8 cellular contexts compared by ENCODE assay signal in the genomic region with DNA sequence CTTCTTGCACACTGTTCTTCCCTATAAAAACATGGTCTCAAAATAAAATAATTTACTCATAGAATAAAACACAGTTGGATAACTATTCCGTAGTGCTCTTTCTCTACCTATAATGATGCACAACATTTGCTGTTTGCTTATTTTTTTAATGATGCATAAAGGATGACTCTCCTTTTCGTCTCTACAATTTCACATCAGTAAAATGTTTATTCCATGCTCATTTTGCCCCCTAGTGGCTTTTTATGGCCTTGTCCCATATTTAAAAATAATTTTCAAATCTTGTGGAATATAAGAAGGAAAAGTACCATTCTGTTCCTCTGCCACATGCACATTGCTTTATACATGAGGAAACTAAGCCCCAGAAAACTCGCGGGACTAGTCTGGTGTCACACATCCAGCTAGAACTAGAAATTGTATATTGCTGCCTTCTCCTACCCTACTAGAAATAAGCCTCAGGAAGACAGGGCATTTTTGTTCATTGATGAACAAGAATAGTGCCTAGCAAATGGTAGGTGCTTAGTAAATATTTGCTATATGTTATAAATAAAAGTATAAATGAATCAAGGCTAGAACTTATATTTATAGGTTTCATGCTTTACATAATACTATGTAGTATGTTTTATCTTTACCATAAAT. TPM values are rescaled to one million over a fixed set of nuclear protein-coding genes. Genes with fewer than 3 reads are reported as not detected.
DNase-seq lines count a peak whose midpoint lies in the region; ATAC-seq and TF ChIP-seq lines count a peak whose summit lies in the region.

No MANE protein-coding gene starts in this region.

- H3K9me3 Mint-ChIP-seq in CD4-positive, alpha-beta memory T cell, result no peaks in the 10 kb centered on the region

- no peaks in the 10 kb centered on the region for H3K27me3 Mint-ChIP-seq in CD4-positive, alpha-beta memory T cell

- H3K36me3 ChIP-seq in CD4-positive, alpha-beta memory T cell (ENCODE audit: insufficient read depth, low read length), result no peaks in the 10 kb centered on the region
- H3K36me3 ChIP-seq in SU-DHL-6 (ENCODE audit: low read length) (no peaks in the 10 kb centered on the region), upper lobe of right lung (no peaks in the 10 kb centered on the region)

- no peaks in the 10 kb centered on the region for H3K36me3 Mint-ChIP-seq in CD4-positive, alpha-beta memory T cell

- CTCF ChIA-PET in CD4-positive, alpha-beta memory T cell (lab: Charles Lee; ENCODE audit: partially characterized antibody), result interaction anchor here (1.2 to 11.6 kb wide), 4 partner anchors 10 to 779 kb away, joined by 4 to 138 read pairs (median 5); partner anchors contain the start of genes KCTD16, NR3C1 and YIPF5

- H3K27me3 ChIP-seq in CD4-positive, alpha-beta memory T cell (ENCODE audit: insufficient read depth, low read length), result no peaks in the 10 kb centered on the region
- H3K27me3 ChIP-seq in SU-DHL-6 (ENCODE audit: low read length), result no peaks in the 10 kb centered on the region
- no peaks in the 10 kb centered on the region for H3K27me3 ChIP-seq in upper lobe of right lung

- intact Hi-C loops in CD4-positive, alpha-beta memory T cell (cut with micrococcal nuclease), result loop anchor here (5.0 kb wide), 1 partner anchor 876 kb away; no protein-coding TSS in a partner anchor
- intact Hi-C loops in upper lobe of right lung (cut with DNase I), result no loop called here

- peaks cover 16 to 35% (median 30%) of the 10 kb centered on the region in 4 donors for H3K4me1 Mint-ChIP-seq in CD4-positive, alpha-beta memory T cell

- ATAC-seq in HG02885 (IDR thresholded peaks at IDR 0.05; ENCODE audit: poor library complexity, unreplicated experiment), result peak; percentile 23
- no peak for ATAC-seq in upper lobe of right lung
- ATAC-seq in HG02678 (IDR thresholded peaks at IDR 0.05; ENCODE audit: unreplicated experiment), result no peak
- ATAC-seq in HG02852 (IDR thresholded peaks at IDR 0.05; ENCODE audit: unreplicated experiment), result no peak

- POLR2A ChIA-PET in CD4-positive, alpha-beta memory T cell (lab: Charles Lee; ENCODE audit: partially characterized antibody), result interaction anchor here (0.9 to 1.4 kb wide), 2 partner anchors 13 to 780 kb away, joined by 3 to 6 read pairs; partner anchors contain the start of genes KCTD16, NR3C1 and YIPF5

- peak overlapping the region; percentile 23 for H3K4me2 ChIP-seq in SU-DHL-6 (ENCODE audit: low read depth, low read length, poor library complexity, severe bottlenecking)

- no peak overlapping the region for H3K9ac ChIP-seq in SU-DHL-6 (ENCODE audit: low read length)

- H3K9me3 ChIP-seq in CD4-positive, alpha-beta memory T cell (ENCODE audit: control insufficient read depth in 1 of 2, low read length in 2 of 2), result no peaks in the 10 kb centered on the region
- H3K9me3 ChIP-seq in SU-DHL-6 (ENCODE audit: insufficient read depth, low read length) (no peaks in the 10 kb centered on the region), upper lobe of right lung (no peaks in the 10 kb centered on the region)

- H3K27ac ChIP-seq in CD4-positive, alpha-beta memory T cell (ENCODE audit: low read depth, low read length), result no peak overlapping the region
- H3K27ac ChIP-seq in SU-DHL-6 (ENCODE audit: low read depth, low read length), result peak overlapping the region; percentile 97; the same call in 1 of the 2 replicates
- H3K27ac ChIP-seq in upper lobe of right lung, result no peak overlapping the region

- H3K79me2 ChIP-seq in SU-DHL-6 (ENCODE audit: insufficient read depth, low read length), result no peaks in the 10 kb centered on the region

- peak overlapping the region; percentile 9 for H2AFZ ChIP-seq in SU-DHL-6 (ENCODE audit: low read depth, low read length, severe bottlenecking)

- H3K4me3 Mint-ChIP-seq in CD4-positive, alpha-beta memory T cell, result no peak overlapping the region

- H3K4me3 ChIP-seq in CD4-positive, alpha-beta memory T cell (ENCODE audit: low read length in 2 of 2), result no peak overlapping the region
- H3K4me3 ChIP-seq in SU-DHL-6 (ENCODE audit: insufficient read depth, low read length, poor library complexity, severe bottlenecking), result no peak overlapping the region
- H3K4me3 ChIP-seq in upper lobe of right lung, result no peak overlapping the region

- H4K20me1 ChIP-seq in SU-DHL-6 (ENCODE audit: low read depth, low read length), result no peaks in the 10 kb centered on the region

- DNase-seq in CD4-positive, alpha-beta memory T cell, result peak in 3 of 5 donors; percentile 28 to 42 (median 38)
- DNase-seq in glomerular endothelial cell (ENCODE audit: extremely low read depth, low read depth, low spot score) (peak; percentile 42), upper lobe of right lung (no peak)
- no peak for DNase-seq in effector CD8-positive, alpha-beta T cell (lab: John Stamatoyannopoulos, UW)

- peak; percentile 70 for TF ChIP-seq CTCF in SU-DHL-6 (IDR thresholded peaks at IDR 0.05; ENCODE audit: insufficient read depth, low read length, poor library complexity, severe bottlenecking)
- peak; percentile 77 for TF ChIP-seq CTCF in upper lobe of right lung (IDR thresholded peaks at IDR 0.05)

- peaks cover 21% of the 10 kb centered on the region for H3F3A ChIP-seq in SU-DHL-6 (ENCODE audit: insufficient read depth)

- no peaks in the 10 kb centered on the region for H3K9me2 ChIP-seq in SU-DHL-6 (replicated peaks; ENCODE audit: insufficient read depth, low read length)

- H3K27ac Mint-ChIP-seq in CD4-positive, alpha-beta memory T cell, result no peak overlapping the region

- peaks cover 49% of the 10 kb centered on the region for H3K4me1 ChIP-seq in CD4-positive, alpha-beta memory T cell (ENCODE audit: insufficient read depth, low read length)
- H3K4me1 ChIP-seq in upper lobe of right lung, result peaks cover 11% of the 10 kb centered on the region

RNA-seq across cellular contexts. Expression of gene KCTD16, which starts 12.7 kb away (rescaled TPM):
- total RNA-seq in CD4-positive, alpha-beta memory T cell, result under 1 TPM; 0.14 to 0.20 TPM
- under 1 TPM in 1 of 2 donors, not detected in 1; 0.03 TPM for polyA plus RNA-seq in CD4-positive, alpha-beta memory T cell
- 0.10 and 0.18 TPM in 2 replicates for total RNA-seq in glomerular endothelial cell
- 5.1 TPM for total RNA-seq in upper lobe of right lung

RNA-seq across cellular contexts. Expression of gene YIPF5, which starts 12.9 kb away (rescaled TPM):
- total RNA-seq in CD4-positive, alpha-beta memory T cell, result 10 to 100 TPM; 50.5 to 56.3 TPM
- 10 to 100 TPM; 68.4 to 70.8 TPM for polyA plus RNA-seq in CD4-positive, alpha-beta memory T cell
- total RNA-seq in glomerular endothelial cell (47.8 and 70.4 TPM in 2 replicates), upper lobe of right lung (47.6 TPM)

Comparison
In these comparisons a context has a peak if more than half of its experiments do, and no peak if none do; other contexts are left out.
1. DNase-seq: peak in CD4-positive, alpha-beta memory T cell (3 of 5) and glomerular endothelial cell (single experiment); none in upper lobe of right lung (single experiment) and effector CD8-positive, alpha-beta T cell (single experiment).